Comparison of ENCODE assay signal across 11 cellular contexts in the genomic region with DNA sequence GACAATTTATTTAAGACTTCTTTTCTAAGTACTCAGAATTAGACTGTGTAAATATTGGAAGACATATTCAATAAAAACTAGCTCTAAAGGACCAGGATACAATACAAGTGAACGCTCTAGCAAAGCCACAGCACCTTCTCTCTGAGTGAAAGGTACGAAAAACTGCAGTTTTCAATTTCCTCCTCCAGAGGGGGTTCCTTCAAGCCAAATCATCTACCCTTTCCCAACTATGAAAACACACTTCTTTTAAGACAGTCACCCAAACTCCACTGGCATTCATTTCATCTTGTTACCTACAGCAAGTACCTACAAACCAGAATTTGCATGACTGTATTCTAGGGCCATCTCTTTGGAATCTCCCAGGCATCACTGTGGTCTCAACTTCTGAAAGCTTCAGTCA.
DNase-seq lines count a peak whose midpoint lies in the region; ATAC-seq and TF ChIP-seq lines count a peak whose summit lies in the region.
"Had no signal": no experiment of that assay in that cellular context is flagged by ENCODE, and none has a peak within 500 bp of the region (broad histone marks: within the 10 kb centered on the region; RNA-seq: fewer than 3 reads in every experiment).

No MANE protein-coding gene starts in this region.

- H3K9me3 Mint-ChIP-seq in stimulated activated naive CD8-positive, alpha-beta T cell treated with anti-CD3 and anti-CD28 coated beads, Interleukin-15, amount 100 ng/mL, for 72 hours: no peaks in the 10 kb centered on the region
- no peaks in the 10 kb centered on the region for H3K9me3 Mint-ChIP-seq in activated naive CD4-positive, alpha-beta T cell treated with anti-CD3 and anti-CD28 coated beads, Interleukin-2, amount 10 ng/mL, durations not matched to agents 7 days and 5 days

- H3K27ac Mint-ChIP-seq in stimulated activated naive CD8-positive, alpha-beta T cell treated with anti-CD3 and anti-CD28 coated beads, Interleukin-15, amount 100 ng/mL, for 72 hours: no peak overlapping the region
- no peak overlapping the region for H3K27ac Mint-ChIP-seq in activated naive CD4-positive, alpha-beta T cell treated with anti-CD3 and anti-CD28 coated beads, Interleukin-2, amount 10 ng/mL, durations not matched to agents 7 days and 5 days

- no peak overlapping the region for H3K27ac ChIP-seq in gastroesophageal sphincter
- H3K27ac ChIP-seq: psoas muscle had no signal

- no peak for TF ChIP-seq EP300 in gastroesophageal sphincter (IDR thresholded peaks at IDR 0.05)

- peaks cover 20% of the 10 kb centered on the region for H3K27me3 Mint-ChIP-seq in stimulated activated naive CD8-positive, alpha-beta T cell treated with anti-CD3 and anti-CD28 coated beads, Interleukin-15, amount 100 ng/mL, for 72 hours
- H3K27me3 Mint-ChIP-seq in activated naive CD4-positive, alpha-beta T cell treated with anti-CD3 and anti-CD28 coated beads, Interleukin-2, amount 10 ng/mL, durations not matched to agents 7 days and 5 days: peaks cover 8% of the 10 kb centered on the region

- ATAC-seq in stimulated activated naive CD8-positive, alpha-beta T cell treated with anti-CD3 and anti-CD28 coated beads, Interleukin-15, amount 100 ng/mL, for 72 hours: no peak
- ATAC-seq in gastroesophageal sphincter: no peak
- ATAC-seq: psoas muscle had no signal

- no peaks in the 10 kb centered on the region for H3K36me3 Mint-ChIP-seq in activated naive CD4-positive, alpha-beta T cell treated with anti-CD3 and anti-CD28 coated beads, Interleukin-2, amount 10 ng/mL, durations not matched to agents 7 days and 5 days

- H3K36me3 ChIP-seq in H7 (replicated peaks; ENCODE audit: control insufficient read depth, insufficient read depth, low read length) (no peaks in the 10 kb centered on the region; the same call in 1 of the 2 replicates), gastroesophageal sphincter (no peaks in the 10 kb centered on the region)
- H3K36me3 ChIP-seq: MG63 had no signal

- TF ChIP-seq POLR2A in gastroesophageal sphincter (IDR thresholded peaks at IDR 0.05): no peak

- whole genome bisulfite sequencing in gastroesophageal sphincter (ENCODE audit: low coverage in 1 of 2), 2 donors: 76 to 92% methylated on average over 2 of the region's 2 CpGs

- H3K4me1 Mint-ChIP-seq in stimulated activated naive CD8-positive, alpha-beta T cell treated with anti-CD3 and anti-CD28 coated beads, Interleukin-15, amount 100 ng/mL, for 72 hours: no peaks in the 10 kb centered on the region
- no peaks in the 10 kb centered on the region for H3K4me1 Mint-ChIP-seq in activated naive CD4-positive, alpha-beta T cell treated with anti-CD3 and anti-CD28 coated beads, Interleukin-2, amount 10 ng/mL, durations not matched to agents 7 days and 5 days

- CTCF ChIA-PET in activated naive CD4-positive, alpha-beta T cell treated with anti-CD3 and anti-CD28 coated beads, Interleukin-2, amount 10 ng/mL, durations not matched to agents 7 days and 5 days (lab: Charles Lee): interaction anchor here (2.2 kb wide), 1 partner anchor 10 kb away, joined by 22 read pairs; no protein-coding TSS in a partner anchor

- H3K4me3 ChIP-seq in AG10803 (ENCODE audit: low read length) (no peak overlapping the region), H7 (ENCODE audit: insufficient read depth, low read depth, low read length) (no peak overlapping the region), gastroesophageal sphincter (no peak overlapping the region)
- H3K4me3 ChIP-seq: MG63, psoas muscle had no signal

- H3K4me3 Mint-ChIP-seq in stimulated activated naive CD8-positive, alpha-beta T cell treated with anti-CD3 and anti-CD28 coated beads, Interleukin-15, amount 100 ng/mL, for 72 hours: no peak overlapping the region
- no peak overlapping the region for H3K4me3 Mint-ChIP-seq in activated naive CD4-positive, alpha-beta T cell treated with anti-CD3 and anti-CD28 coated beads, Interleukin-2, amount 10 ng/mL, durations not matched to agents 7 days and 5 days

- TF ChIP-seq CTCF in AG10803 (conservative IDR thresholded peaks at IDR 0.05; ENCODE audit: low read length) (peak; percentile 41), gastroesophageal sphincter (IDR thresholded peaks at IDR 0.05) (no peak)

- no peaks in the 10 kb centered on the region for H3K4me1 ChIP-seq in gastroesophageal sphincter
- H3K4me1 ChIP-seq: psoas muscle had no signal

- no peaks in the 10 kb centered on the region for H3K27me3 ChIP-seq in H7 (ENCODE audit: control insufficient read depth, insufficient read depth, low read length)
- no peaks in the 10 kb centered on the region for H3K27me3 ChIP-seq in gastroesophageal sphincter
- H3K27me3 ChIP-seq: MG63 had no signal

- no peaks in the 10 kb centered on the region for H3K9me3 ChIP-seq in gastroesophageal sphincter
- H3K9me3 ChIP-seq: MG63, psoas muscle had no signal

- no peak for DNase-seq in AG10803 (ENCODE audit: low read depth)
- peak; percentile 33 for DNase-seq in H7
- peak; percentile 4 for DNase-seq in SW480 (ENCODE audit: low spot score)
- DNase-seq in iPS-NIHi7 (ENCODE audit: extremely low spot score): peak; percentile 29
- DNase-seq in stimulated activated naive CD8-positive, alpha-beta T cell treated with anti-CD3 and anti-CD28 coated beads, Interleukin-15, amount 100 ng/mL, for 72 hours: no peak
- no peak for DNase-seq in activated naive CD4-positive, alpha-beta T cell treated with anti-CD3 and anti-CD28 coated beads, Interleukin-2, amount 10 ng/mL, durations not matched to agents 7 days and 5 days
- DNase-seq in activated naive CD4-positive, alpha-beta T cell treated with Interleukin-2 at 50 U/mL for 16 hours: no peak
- DNase-seq: MG63; NK-92 treated with Interleukin-12 subunit alpha and Interleukin-12 subunit beta, amount 100 ng/mL, for 24 hours; psoas muscle had no signal

Comparison
In these comparisons a context has a peak if more than half of its experiments do, and no peak if none do; other contexts are left out.
1. DNase-seq: peak in H7 (single experiment), SW480 (single experiment) and iPS-NIHi7 (single experiment); none in AG10803 (single experiment), stimulated activated naive CD8-positive, alpha-beta T cell treated with anti-CD3 and anti-CD28 coated beads, Interleukin-15, amount 100 ng/mL, for 72 hours (0 of 2), activated naive CD4-positive, alpha-beta T cell treated with anti-CD3 and anti-CD28 coated beads, Interleukin-2, amount 10 ng/mL, durations not matched to agents 7 days and 5 days (single experiment) and activated naive CD4-positive, alpha-beta T cell treated with Interleukin-2 at 50 U/mL for 16 hours (single experiment).